Comparison of ENCODE assay signal across 8 cellular contexts in the genomic region with DNA sequence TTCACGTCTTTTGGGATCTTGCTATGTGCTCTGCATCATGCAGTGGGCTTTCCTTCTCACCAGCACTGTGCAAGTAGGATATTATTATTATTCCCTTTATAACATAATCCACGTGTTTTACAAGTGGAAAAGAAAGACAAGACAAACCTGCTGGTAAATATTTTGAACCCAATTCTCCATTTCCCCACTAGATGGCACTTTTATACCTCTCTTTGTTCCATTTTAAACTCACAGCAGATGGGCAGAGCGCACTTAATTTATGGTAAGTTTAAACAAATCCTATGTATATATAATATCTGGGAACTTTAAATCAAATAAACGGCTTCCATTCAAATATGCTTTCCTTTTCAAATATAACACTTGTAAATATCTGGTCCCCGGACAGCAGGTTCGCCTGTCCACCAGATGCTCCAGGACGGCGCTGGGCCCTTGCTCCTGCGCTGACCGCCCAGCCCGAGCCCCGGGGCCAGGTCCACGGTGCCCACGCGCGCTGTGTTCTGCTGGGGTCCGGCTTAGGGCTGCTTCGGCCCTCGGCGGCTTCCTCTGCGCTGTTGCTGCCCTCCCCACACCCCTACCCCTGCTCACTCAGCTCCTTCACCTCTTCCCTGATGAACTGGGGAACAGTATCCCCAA. TPM values are rescaled to one million over a fixed set of nuclear protein-coding genes. Genes with fewer than 3 reads are reported as not detected.
DNase-seq lines count a peak whose midpoint lies in the region; ATAC-seq, FAIRE-seq and TF ChIP-seq lines count a peak whose summit lies in the region.

No MANE protein-coding gene starts in this region.

- no peak overlapping the region for H3K4me3 Mint-ChIP-seq in activated T-helper 1 cell treated with anti-CD3 and anti-CD28 coated beads, Interleukin-12 subunit alpha, Interleukin-12 subunit beta, Interleukin-2, Interleukin-4 antibody, amounts not matched to agents 30 ng/mL and 10 ng/mL and 1 ng/mL, durations not matched to agents 14 hours and 24 hours and 36 hours

- TF ChIP-seq CTCF in esophagus squamous epithelium (IDR thresholded peaks at IDR 0.05) (peak; percentile 22 to 69 (median 48)), pancreas (IDR thresholded peaks at IDR 0.05) (peak; percentile 23 to 69 (median 56))

- H3K9me3 ChIP-seq in esophagus squamous epithelium (no peaks in the 10 kb centered on the region), pancreas (no peaks in the 10 kb centered on the region)

- peak; percentile 49 for ATAC-seq in HG03378 (IDR thresholded peaks at IDR 0.05; ENCODE audit: unreplicated experiment)
- peak in 3 of 4 donors; percentile 76 to 86 (median 81) for ATAC-seq in pancreas
- ATAC-seq in GM19397 (IDR thresholded peaks at IDR 0.05; ENCODE audit: unreplicated experiment), result no peak
- no peak for ATAC-seq in HG03175 (IDR thresholded peaks at IDR 0.05; ENCODE audit: unreplicated experiment)

- FAIRE-seq in RCC 7860 (lab: Jason Lieb, UNC), result no peak
- FAIRE-seq in pancreas (lab: Jason Lieb, UNC), result peak; percentile 97

- TF ChIP-seq POLR2A in esophagus squamous epithelium (IDR thresholded peaks at IDR 0.05), result no peak

- no peaks in the 10 kb centered on the region for H3K36me3 Mint-ChIP-seq in activated T-helper 1 cell treated with anti-CD3 and anti-CD28 coated beads, Interleukin-12 subunit alpha, Interleukin-12 subunit beta, Interleukin-2, Interleukin-4 antibody, amounts not matched to agents 30 ng/mL and 10 ng/mL and 1 ng/mL, durations not matched to agents 14 hours and 24 hours and 36 hours (ENCODE audit: low read depth)

- no peaks in the 10 kb centered on the region for H3K4me1 Mint-ChIP-seq in activated T-helper 1 cell treated with anti-CD3 and anti-CD28 coated beads, Interleukin-12 subunit alpha, Interleukin-12 subunit beta, Interleukin-2, Interleukin-4 antibody, amounts not matched to agents 30 ng/mL and 10 ng/mL and 1 ng/mL, durations not matched to agents 14 hours and 24 hours and 36 hours (ENCODE audit: low read depth)

- peak; percentile 54 for DNase-seq in EL
- peak; percentile 5 for DNase-seq in RCC 7860 (ENCODE audit: low spot score)
- no peak for DNase-seq in esophagus squamous epithelium (lab: John Stamatoyannopoulos, UW)
- peak in 1 of 6 donors; percentile 22 for DNase-seq in pancreas
- DNase-seq in activated T-helper 1 cell treated with anti-CD3 and anti-CD28 coated beads, Interleukin-12 subunit alpha, Interleukin-12 subunit beta, Interleukin-2, Interleukin-4 antibody, amounts not matched to agents 30 ng/mL and 10 ng/mL and 1 ng/mL, durations not matched to agents 14 hours and 24 hours and 36 hours (ENCODE audit: low spot score), result no peak

- H3K27me3 ChIP-seq in esophagus squamous epithelium (peaks cover 0 to 25% (median 0%) of the 10 kb centered on the region in 4 donors), pancreas (no peaks in the 10 kb centered on the region)

- H3K9me3 Mint-ChIP-seq in activated T-helper 1 cell treated with anti-CD3 and anti-CD28 coated beads, Interleukin-12 subunit alpha, Interleukin-12 subunit beta, Interleukin-2, Interleukin-4 antibody, amounts not matched to agents 30 ng/mL and 10 ng/mL and 1 ng/mL, durations not matched to agents 14 hours and 24 hours and 36 hours, result no peaks in the 10 kb centered on the region

- no peaks in the 10 kb centered on the region for H3K4me1 ChIP-seq in esophagus squamous epithelium
- peaks cover 0 to 5% (median 0%) of the 10 kb centered on the region in 3 donors for H3K4me1 ChIP-seq in pancreas

- H3K27ac Mint-ChIP-seq in activated T-helper 1 cell treated with anti-CD3 and anti-CD28 coated beads, Interleukin-12 subunit alpha, Interleukin-12 subunit beta, Interleukin-2, Interleukin-4 antibody, amounts not matched to agents 30 ng/mL and 10 ng/mL and 1 ng/mL, durations not matched to agents 14 hours and 24 hours and 36 hours, result no peak overlapping the region

- H3K27ac ChIP-seq in esophagus squamous epithelium (no peak overlapping the region), pancreas (peak overlapping the region in 1 of 4 donors; percentile 33)

- H3K36me3 ChIP-seq in esophagus squamous epithelium (no peaks in the 10 kb centered on the region), pancreas (no peaks in the 10 kb centered on the region)

- intact Hi-C loops in esophagus squamous epithelium (cut with DNase I), result loop anchor here (5.0 kb wide), 1 partner anchor 290 kb away; no protein-coding TSS in a partner anchor
- intact Hi-C loops in pancreas (cut with DNase I), result loop anchor here in 2 of 3 donors (5.0 kb wide), 1 partner anchor 290 kb away; no protein-coding TSS in a partner anchor
- intact Hi-C loops in activated T-helper 1 cell treated with anti-CD3 and anti-CD28 coated beads, Interleukin-12 subunit alpha, Interleukin-12 subunit beta, Interleukin-2, Interleukin-4 antibody, amounts not matched to agents 30 ng/mL and 10 ng/mL and 1 ng/mL, durations not matched to agents 14 hours and 24 hours and 36 hours (cut with micrococcal nuclease), result no loop called here

- peaks cover 10% of the 10 kb centered on the region for H3K27me3 Mint-ChIP-seq in activated T-helper 1 cell treated with anti-CD3 and anti-CD28 coated beads, Interleukin-12 subunit alpha, Interleukin-12 subunit beta, Interleukin-2, Interleukin-4 antibody, amounts not matched to agents 30 ng/mL and 10 ng/mL and 1 ng/mL, durations not matched to agents 14 hours and 24 hours and 36 hours (ENCODE audit: insufficient read depth)

- 42 to 49% methylated on average over 20 to 21 of the region's 21 CpGs for WGBS in esophagus squamous epithelium, 2 donors
- 39 to 47% methylated on average over 21 of the region's 21 CpGs for WGBS in pancreas, 2 donors

- H3K4me3 ChIP-seq in esophagus squamous epithelium (no peak overlapping the region), pancreas (peak overlapping the region in 1 of 4 donors; percentile 10)

RNA-seq across cellular contexts. Expression of a gene that starts 31.1 kb away (rescaled TPM):
- not detected for total RNA-seq in esophagus squamous epithelium
- total RNA-seq in pancreas, result 10 to 100 TPM; 10.2 to 43.9 (median 25.2) TPM
- 10 to 100 TPM; 44.4 to 65.3 TPM for polyA plus RNA-seq in pancreas
- not detected in 2 replicates for total RNA-seq in activated T-helper 1 cell treated with anti-CD3 and anti-CD28 coated beads, Interleukin-12 subunit alpha, Interleukin-12 subunit beta, Interleukin-2, Interleukin-4 antibody, amounts not matched to agents 30 ng/mL and 10 ng/mL and 1 ng/mL, durations not matched to agents 14 hours and 24 hours and 36 hours

Comparison
In these comparisons a context has a peak if more than half of its experiments do, and no peak if none do; other contexts are left out.
1. DNase-seq: peak in EL (single experiment) and RCC 7860 (single experiment); none in esophagus squamous epithelium (single experiment) and activated T-helper 1 cell treated with anti-CD3 and anti-CD28 coated beads, Interleukin-12 subunit alpha, Interleukin-12 subunit beta, Interleukin-2, Interleukin-4 antibody, amounts not matched to agents 30 ng/mL and 10 ng/mL and 1 ng/mL, durations not matched to agents 14 hours and 24 hours and 36 hours (single experiment).
2. ATAC-seq: peak in HG03378 (single experiment) and pancreas (3 of 4); none in GM19397 (single experiment) and HG03175 (single experiment).